Comparison of ENCODE assay signal across 10 cellular contexts in the genomic region with DNA sequence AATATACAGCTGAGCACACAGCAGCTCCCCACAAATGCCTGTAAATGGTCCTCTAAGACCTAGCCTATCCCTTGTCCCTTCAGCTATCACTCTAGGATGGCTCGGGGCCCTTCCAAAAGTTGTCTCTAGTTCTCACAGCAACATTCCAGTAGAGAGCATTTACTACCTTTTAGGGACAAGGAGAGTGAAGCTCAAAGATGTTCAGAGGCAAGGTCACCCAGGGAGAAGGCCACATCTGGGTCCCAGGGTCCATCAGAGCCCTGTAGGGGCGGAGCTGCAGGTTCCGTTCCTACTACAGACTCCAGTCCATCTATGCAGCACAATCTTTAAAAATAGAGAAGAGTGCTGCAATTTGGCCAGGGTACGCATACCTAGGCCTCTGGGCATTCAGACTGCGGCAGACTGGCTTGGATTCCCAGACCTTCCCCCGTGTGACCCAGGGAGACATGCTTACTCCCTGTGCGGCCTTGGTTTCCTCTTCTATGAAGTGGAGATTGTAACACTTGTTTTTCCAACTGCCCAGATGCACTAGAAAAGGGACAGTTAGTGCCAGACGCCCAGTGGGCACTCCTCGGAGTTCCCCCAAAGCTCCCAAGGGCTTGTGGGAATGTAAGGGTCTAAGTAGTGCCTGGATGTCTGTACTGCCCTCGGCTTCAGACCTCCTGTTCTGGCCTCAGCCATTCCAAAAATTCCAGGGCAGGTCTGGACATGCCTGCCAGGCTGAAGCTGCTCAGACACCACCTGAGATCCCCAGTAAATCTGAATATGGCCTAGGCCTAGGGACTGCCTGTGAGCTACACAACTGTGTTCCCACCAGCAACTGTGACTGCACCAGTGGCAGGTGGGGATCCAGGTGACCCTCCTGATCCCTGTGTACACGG. TPM values are rescaled to one million over a fixed set of nuclear protein-coding genes. Genes with fewer than 3 reads are reported as not detected.
DNase-seq lines count a peak whose midpoint lies in the region; ATAC-seq and TF ChIP-seq lines count a peak whose summit lies in the region.
"Had no signal": no experiment of that assay in that cellular context is flagged by ENCODE, and none has a peak within 500 bp of the region (broad histone marks: within the 10 kb centered on the region; RNA-seq: fewer than 3 reads in every experiment).

No MANE protein-coding gene starts in this region.

- peaks cover 19 to 61% of the 10 kb centered on the region in 2 donors for H3K4me1 ChIP-seq in duodenal mucosa (ENCODE audit: control insufficient read depth in 1 of 2, insufficient read depth in 2 of 2, low read length in 2 of 2)
- H3K4me1 ChIP-seq in muscle layer of colon (ENCODE audit: insufficient read depth, low read length): peaks cover 46% of the 10 kb centered on the region
- H3K4me1 ChIP-seq in uterus: peaks cover 3 to 24% of the 10 kb centered on the region in 2 donors

- no peak for DNase-seq in Right ventricle myocardium superior
- DNase-seq in cardiac septum (ENCODE audit: low spot score): no peak
- DNase-seq in uterus: no peak
- DNase-seq in NCI-H2029 (lab: John Stamatoyannopoulos, UW): no peak
- no peak for DNase-seq in NCI-H1436 treated with DMSO at 0.1 percent for 48 hours (lab: John Stamatoyannopoulos, UW)
- DNase-seq: CD4-positive, alpha-beta memory T cell; NK-92 treated with Interleukin-12 subunit alpha and Interleukin-12 subunit beta, amount 100 ng/mL, for 24 hours had no signal

- no peak for TF ChIP-seq POLR2A in uterus (IDR thresholded peaks at IDR 0.05)

- H3K27ac ChIP-seq in duodenal mucosa (ENCODE audit: low read depth, low read length) (no peak overlapping the region), muscle layer of colon (ENCODE audit: low read depth, low read length) (peak overlapping the region; percentile 87), uterus (peak overlapping the region; percentile 94 to 96)

- H3K27me3 ChIP-seq in duodenal mucosa (ENCODE audit: control insufficient read depth in 1 of 2, insufficient read depth in 2 of 2, low read length in 2 of 2): peaks cover 0 to 3% of the 10 kb centered on the region in 2 donors
- H3K27me3 ChIP-seq in muscle layer of colon (ENCODE audit: control insufficient read depth in 1 of 2, insufficient read depth in 2 of 2, low read length in 2 of 2): no peaks in the 10 kb centered on the region
- H3K27me3 ChIP-seq in uterus: no peaks in the 10 kb centered on the region

- ATAC-seq in Right ventricle myocardium superior (ENCODE audit: poor library complexity): peak; percentile 7
- no peak for ATAC-seq in activated CD4-positive, CD25-positive, alpha-beta regulatory T cell treated with anti-CD3 and anti-CD28 coated beads, Interleukin-2, amount 50 U/mL, for 24 hours

- H3K9me3 ChIP-seq in duodenal mucosa (ENCODE audit: control insufficient read depth in 1 of 2, low read length in 2 of 2): no peaks in the 10 kb centered on the region
- no peaks in the 10 kb centered on the region for H3K9me3 ChIP-seq in muscle layer of colon (ENCODE audit: low read length)
- H3K9me3 ChIP-seq in uterus: no peaks in the 10 kb centered on the region

- intact Hi-C loops in Right ventricle myocardium superior (cut with DNase I): no loop called here
- intact Hi-C loops in cardiac septum (cut with DNase I): loop anchor here (2.0 kb wide), 1 partner anchor 25 kb away; no protein-coding TSS in a partner anchor
- intact Hi-C loops in uterus (cut with DNase I; ENCODE audit: low total_unique reads): no loop called here

- no peak for TF ChIP-seq CTCF in uterus (IDR thresholded peaks at IDR 0.05)

- H3K9ac ChIP-seq in duodenal mucosa (ENCODE audit: low read depth in 1 of 2, low read length in 2 of 2) (no peak overlapping the region), muscle layer of colon (ENCODE audit: low read length) (peak overlapping the region; percentile 98)

- H3K4me3 ChIP-seq in duodenal mucosa (ENCODE audit: low read depth in 1 of 2, low read length in 2 of 2) (peak overlapping the region; percentile 71 to 79), muscle layer of colon (ENCODE audit: low read depth in 1 of 2, low read length in 2 of 2) (peak overlapping the region; percentile 52 to 98), uterus (peak overlapping the region in 1 of 2 donors; percentile 92)

- H3K36me3 ChIP-seq in duodenal mucosa (ENCODE audit: control insufficient read depth in 1 of 2, insufficient read depth in 2 of 2, low read length in 2 of 2) (peaks cover 0 to 15% of the 10 kb centered on the region in 2 donors), muscle layer of colon (ENCODE audit: insufficient read depth, low read length) (peaks cover 25% of the 10 kb centered on the region), uterus (no peaks in the 10 kb centered on the region)

RNA-seq across cellular contexts. Expression of gene SLC12A4, which starts 2.5 kb away (rescaled TPM):
- 84.3 TPM for total RNA-seq in Right ventricle myocardium superior
- total RNA-seq in cardiac septum: 121 TPM
- 100 to 1,000 TPM in 1 of 4 donors, 10 to 100 TPM in 3; 25.6 to 137 (median 62.3) TPM for total RNA-seq in uterus

RNA-seq across cellular contexts. Expression of gene DPEP3, which starts 14.4 kb away (rescaled TPM):
- total RNA-seq in Right ventricle myocardium superior (not detected), cardiac septum (not detected), uterus (under 1 TPM in 1 of 4 donors, not detected in 3; 0.14 TPM)

RNA-seq across cellular contexts. Expression of gene LCAT, which starts 22.0 kb away (rescaled TPM):
- total RNA-seq in Right ventricle myocardium superior: 21.4 TPM
- 29.8 TPM for total RNA-seq in cardiac septum
- 10 to 100 TPM; 11.0 to 75.2 (median 12.4) TPM for total RNA-seq in uterus

RNA-seq across cellular contexts. Expression of gene PSMB10, which starts 29.3 kb away (rescaled TPM):
- total RNA-seq in Right ventricle myocardium superior (59.0 TPM), cardiac septum (66.1 TPM), uterus (10 to 100 TPM in 3 of 4 donors, 1 to 10 TPM in 1; 9.5 to 30.7 (median 15.3) TPM)

RNA-seq across cellular contexts. Expression of gene DPEP2, which starts 33.4 kb away (rescaled TPM):
- total RNA-seq in Right ventricle myocardium superior (1.1 TPM), cardiac septum (0.78 TPM), uterus (1 to 10 TPM in 1 of 4 donors, under 1 TPM in 2, not detected in 1; 0.77 to 2.3 (median 0.83) TPM)
